Comparison of ENCODE assay signal across 25 cellular contexts in the genomic region with DNA sequence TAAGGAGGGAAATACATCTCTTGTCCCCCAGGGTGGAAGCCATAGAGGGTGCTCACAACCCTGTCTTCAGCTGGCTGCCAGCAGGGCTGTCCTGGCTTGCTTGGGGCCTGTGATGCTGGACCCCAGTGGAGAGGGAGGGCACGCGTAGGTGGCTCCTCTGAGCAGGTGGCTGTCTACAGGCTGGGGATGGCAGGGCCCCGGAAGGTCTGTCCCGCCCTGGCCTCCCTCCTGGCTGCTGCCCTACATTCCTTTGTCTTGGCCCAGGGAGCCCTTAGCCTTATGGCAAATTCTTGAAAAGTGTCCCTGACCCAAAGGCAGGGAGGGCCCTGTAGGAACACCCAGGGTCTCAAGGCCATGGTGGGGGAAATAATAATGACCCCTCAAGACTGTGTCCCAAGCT.
"Had no signal": no experiment of that assay in that cellular context is flagged by ENCODE, and none has a peak within 500 bp of the region (broad histone marks: within the 10 kb centered on the region; RNA-seq: fewer than 3 reads in every experiment).

No MANE protein-coding gene starts in this region.

- H3K36me3 ChIP-seq: lower lobe of right lung, neutrophil, right atrium auricular region, right lobe of liver, stomach, thyroid gland, transverse colon, upper lobe of left lung, vagina had no signal

- H3K27me3 ChIP-seq: hepatocyte, neutrophil, right atrium auricular region, right lobe of liver, stomach, testis, thyroid gland, transverse colon, upper lobe of left lung, vagina had no signal

- ATAC-seq: left lobe of liver; lower lobe of right lung; naive thymus-derived CD8-positive, alpha-beta T cell; right lobe of liver; stimulated activated memory B cell treated with anti-CD40 and anti-IgM and Interleukin-4, amounts not matched to agents 10 μg/mL and 1 μg/mL and 100 μg/mL, for 72 hours; stimulated activated naive CD8-positive, alpha-beta T cell treated with anti-CD3 and anti-CD28 coated beads, Interleukin-15, Interleukin-2, amounts not matched to agents 100 U/mL and 50 U/mL, for 24 hours had no signal

- H3K9me3 ChIP-seq: lower lobe of right lung, neutrophil, right atrium auricular region, right lobe of liver, stomach, testis, thyroid gland, transverse colon, upper lobe of left lung, vagina had no signal

- H3K9ac ChIP-seq: parathyroid adenoma had no signal

- H3K4me3 ChIP-seq: hepatocyte, lower lobe of right lung, right atrium auricular region, right lobe of liver, smooth muscle cell, stomach, testis, thyroid gland, transverse colon, upper lobe of left lung, vagina had no signal

- DNase-seq: islet precursor cell; lower lobe of right lung; mammary epithelial cell; mesenchymal stem cell; naive thymus-derived CD8-positive, alpha-beta T cell; occipital lobe; right lobe of liver; stimulated activated CD4-positive, alpha-beta T cell treated with anti-CD3 and anti-CD28 coated beads, Interleukin-1b, Interleukin-23, amount 100 ng/mL, for 48 hours; stimulated activated CD4-positive, alpha-beta T cell treated with anti-CD3 and anti-CD28 coated beads, Interleukin-2, amount 100 ng/mL, for 48 hours; stimulated activated CD4-positive, alpha-beta T cell treated with anti-CD3 and anti-CD28 coated beads, Interleukin-4, amount 100 ng/mL, for 4 hours; stimulated activated CD8-positive, alpha-beta memory T cell treated with anti-CD3 and anti-CD28 coated beads, Interleukin-4, amount 100 ng/mL, for 48 hours; stimulated activated naive CD8-positive, alpha-beta T cell treated with anti-CD3 and anti-CD28 coated beads, Interleukin-15, Interleukin-2, amounts not matched to agents 100 U/mL and 50 U/mL, for 24 hours; stomach; testis; thyroid gland; transverse colon; upper lobe of left lung had no signal

- H3K4me2 ChIP-seq: hepatocyte, smooth muscle cell had no signal

- H2AFZ ChIP-seq: hepatocyte, parathyroid adenoma had no signal

- H3K27ac ChIP-seq: hepatocyte, lower lobe of right lung, neutrophil, parathyroid adenoma, right atrium auricular region, right lobe of liver, stomach, testis, thyroid gland, transverse colon, upper lobe of left lung, vagina had no signal

- H3K4me1 ChIP-seq: lower lobe of right lung, parathyroid adenoma, right atrium auricular region, right lobe of liver, stomach, testis, thyroid gland, transverse colon, vagina had no signal
